6 cellular contexts compared by ENCODE assay signal in genomic region chr5:12312343-12312742, GRCh38.
"Had no signal": no experiment of that assay in that cellular context is flagged by ENCODE, and none has a peak within 500 bp of the region (broad histone marks: within the 10 kb centered on the region; RNA-seq: fewer than 3 reads in every experiment).

No MANE protein-coding gene starts in this region.

- DNase-seq: GM23248, GOT3, H7, H9, HCEC 1CT, HFFc6 had no signal
